8 cellular contexts compared by ENCODE assay signal in the genomic region with DNA sequence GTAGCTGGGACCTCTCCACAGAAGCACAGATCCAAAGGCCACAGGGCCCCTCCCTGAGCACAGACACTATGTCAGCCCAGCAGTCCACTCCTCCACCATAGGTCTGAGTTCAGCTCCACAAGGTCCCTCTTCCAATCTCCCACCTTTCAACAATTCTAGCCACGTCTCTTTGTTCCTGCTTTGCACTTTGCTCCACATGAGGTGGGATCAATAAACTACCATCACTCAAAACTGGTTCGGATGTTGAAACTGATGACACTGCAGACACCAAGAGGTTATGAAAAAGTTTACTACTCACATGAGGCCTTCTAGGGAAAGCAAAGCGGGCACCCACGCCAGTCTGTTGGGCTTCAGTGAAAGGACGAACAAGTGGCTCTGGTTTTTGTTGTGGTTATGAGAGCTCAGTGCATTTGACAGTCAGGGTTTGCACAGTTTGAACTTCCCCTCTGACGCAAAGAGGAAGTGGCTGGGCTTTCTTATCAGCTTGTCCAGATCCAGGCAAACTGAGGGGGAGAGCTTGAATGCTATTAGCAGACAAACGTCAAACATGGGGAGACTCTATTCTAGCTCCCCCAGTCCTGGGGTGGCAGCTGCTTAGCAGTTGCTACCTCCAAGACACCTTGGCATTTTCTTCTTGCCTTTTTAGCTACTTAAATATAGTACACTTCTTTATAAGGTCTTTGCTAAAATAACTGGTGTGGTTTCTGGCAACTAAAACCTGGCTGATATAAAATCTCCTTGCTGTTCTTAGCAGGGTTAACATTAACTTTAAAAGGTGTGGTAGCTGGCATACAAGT. TPM values are rescaled to one million over a fixed set of nuclear protein-coding genes. Genes with fewer than 3 reads are reported as not detected.
A peak's percentile ranks its signal among the peaks of the same experiment; 100 is the strongest.
DNase-seq lines count a peak whose midpoint lies in the region; ATAC-seq and TF ChIP-seq lines count a peak whose summit lies in the region.

No MANE protein-coding gene starts in this region.

- intact Hi-C loops in activated CD4-positive, alpha-beta T cell treated with anti-CD3 and anti-CD28 coated beads for 36 hours (cut with DNase I, micrococcal nuclease) = loop anchor here (1.0 to 2.0 kb wide), 5 partner anchors 29 to 101 kb away; a partner anchor contains a TSS
- intact Hi-C loops in dorsolateral prefrontal cortex (cut with DNase I) = no loop called here
- intact Hi-C loops in naive thymus-derived CD4-positive, alpha-beta T cell (cut with micrococcal nuclease) = loop anchor here (1.0 to 5.0 kb wide), 5 partner anchors 37 to 101 kb away; a partner anchor contains a TSS

- ATAC-seq in HG03460 (IDR thresholded peaks at IDR 0.05; ENCODE audit: unreplicated experiment) = peak; percentile 94
- ATAC-seq in activated CD4-positive, alpha-beta T cell treated with anti-CD3 and anti-CD28 coated beads for 36 hours = peak; percentile 88
- ATAC-seq in naive thymus-derived CD4-positive, alpha-beta T cell = peak; percentile 88

- no CpG with 5 or more reads among the region's 7 CpGs for WGBS in neuronal stem cell (ENCODE audit: extremely low coverage in 2 of 2, insufficient read length in 2 of 2, insufficient replicate concordance in 1 of 2), 2 donors

- no peaks in the 10 kb centered on the region for H3K9me3 ChIP-seq in naive thymus-derived CD4-positive, alpha-beta T cell (ENCODE audit: control insufficient read depth in 2 of 3, low read length in 3 of 3)
- no peaks in the 10 kb centered on the region for H3K9me3 ChIP-seq in neuronal stem cell (replicated peaks in 1 of 2; ENCODE audit: control insufficient read depth in 2 of 2, insufficient read depth in 1 of 2, low read depth in 1 of 2, low read length in 2 of 2)

- H3K4me2 ChIP-seq in neuronal stem cell (ENCODE audit: insufficient read depth, low read length, poor library complexity, severe bottlenecking) = no peak overlapping the region

- no peak overlapping the region for H4K91ac ChIP-seq in neuronal stem cell (ENCODE audit: low read depth, low read length, poor library complexity)

- peak overlapping the region; percentile 58 for H3K4me3 Mint-ChIP-seq in activated CD4-positive, alpha-beta T cell treated with anti-CD3 and anti-CD28 coated beads for 36 hours
- peak overlapping the region; percentile 66 to 85 (median 78) for H3K4me3 Mint-ChIP-seq in naive thymus-derived CD4-positive, alpha-beta T cell
- peak overlapping the region; percentile 66 for H3K4me3 Mint-ChIP-seq in stimulated activated naive CD8-positive, alpha-beta T cell treated with anti-CD3 and anti-CD28 coated beads, Interleukin-15, Interleukin-2, amounts not matched to agents 100 ng/mL and 50 ng/mL, for 24 hours

- H2BK120ac ChIP-seq in neuronal stem cell (ENCODE audit: low read depth, low read length) = no peak overlapping the region

- no peaks in the 10 kb centered on the region for H3K9me3 Mint-ChIP-seq in activated CD4-positive, alpha-beta T cell treated with anti-CD3 and anti-CD28 coated beads for 36 hours (ENCODE audit: low read depth)
- H3K9me3 Mint-ChIP-seq in naive thymus-derived CD4-positive, alpha-beta T cell = peaks cover 0 to under 1% (median 0%) of the 10 kb centered on the region in 11 donors
- H3K9me3 Mint-ChIP-seq in stimulated activated naive CD8-positive, alpha-beta T cell treated with anti-CD3 and anti-CD28 coated beads, Interleukin-15, Interleukin-2, amounts not matched to agents 100 ng/mL and 50 ng/mL, for 24 hours = peaks cover 4% of the 10 kb centered on the region

- no peak overlapping the region for H2BK12ac ChIP-seq in neuronal stem cell (ENCODE audit: low read length)

- no peak overlapping the region for H2AFZ ChIP-seq in neuronal stem cell (ENCODE audit: low read length)

- H3K27me3 ChIP-seq in dorsolateral prefrontal cortex (no peaks in the 10 kb centered on the region), neuronal stem cell (ENCODE audit: control insufficient read depth in 3 of 3, insufficient read depth in 3 of 3, low read depth in 1 of 3, low read length in 3 of 3) (no peaks in the 10 kb centered on the region)
- H3K27me3 ChIP-seq in naive thymus-derived CD4-positive, alpha-beta T cell (ENCODE audit: control insufficient read depth in 2 of 2, insufficient read depth in 2 of 2, low read length in 2 of 2) = no peaks in the 10 kb centered on the region

- H3K27ac Mint-ChIP-seq in activated CD4-positive, alpha-beta T cell treated with anti-CD3 and anti-CD28 coated beads for 36 hours = peak overlapping the region; percentile 97
- H3K27ac Mint-ChIP-seq in naive thymus-derived CD4-positive, alpha-beta T cell = peak overlapping the region; percentile 88 to 97 (median 95)
- peak overlapping the region; percentile 88 for H3K27ac Mint-ChIP-seq in stimulated activated naive CD8-positive, alpha-beta T cell treated with anti-CD3 and anti-CD28 coated beads, Interleukin-15, Interleukin-2, amounts not matched to agents 100 ng/mL and 50 ng/mL, for 24 hours

- no peak overlapping the region for H2AK5ac ChIP-seq in neuronal stem cell (ENCODE audit: low read depth, low read length)

- POLR2A ChIA-PET in activated CD4-positive, alpha-beta T cell treated with anti-CD3 and anti-CD28 coated beads for 36 hours (lab: Charles Lee) = interaction anchor here (0.5 to 1.2 kb wide), 4 partner anchors 15 to 101 kb away, joined by 3 to 6 read pairs (median 3); a partner anchor contains a TSS
- POLR2A ChIA-PET in naive thymus-derived CD4-positive, alpha-beta T cell (lab: Charles Lee) = interaction anchor here (0.6 to 1.4 kb wide), 3 partner anchors 69 to 244 kb away, joined by 3 to 7 read pairs (median 3); a partner anchor contains a TSS

- TF ChIP-seq CTCF in dorsolateral prefrontal cortex (IDR thresholded peaks at IDR 0.05 in 54 of 56, conservative IDR thresholded peaks at IDR 0.05 in 2 of 56; ENCODE audit: low read depth in 1 of 56, partially characterized antibody in 56 of 56) = no peak

- peaks cover 0 to 6% (median 0%) of the 10 kb centered on the region in 3 experiments for H3K36me3 ChIP-seq in naive thymus-derived CD4-positive, alpha-beta T cell (ENCODE audit: control insufficient read depth in 2 of 3, insufficient read depth in 3 of 3, low read length in 3 of 3)
- H3K36me3 ChIP-seq in neuronal stem cell (replicated peaks in 1 of 2; ENCODE audit: control insufficient read depth in 2 of 2, insufficient read depth in 2 of 2, low read length in 2 of 2) = peaks cover 16 to 52% of the 10 kb centered on the region in 2 donors

- peaks cover 25% of the 10 kb centered on the region for H3K36me3 Mint-ChIP-seq in activated CD4-positive, alpha-beta T cell treated with anti-CD3 and anti-CD28 coated beads for 36 hours (ENCODE audit: low read depth)
- H3K36me3 Mint-ChIP-seq in naive thymus-derived CD4-positive, alpha-beta T cell = peaks cover 5 to 43% (median 16%) of the 10 kb centered on the region in 5 donors
- H3K36me3 Mint-ChIP-seq in stimulated activated naive CD8-positive, alpha-beta T cell treated with anti-CD3 and anti-CD28 coated beads, Interleukin-15, Interleukin-2, amounts not matched to agents 100 ng/mL and 50 ng/mL, for 24 hours (ENCODE audit: low read depth) = peaks cover 30% of the 10 kb centered on the region

- CTCF ChIA-PET in activated CD4-positive, alpha-beta T cell treated with anti-CD3 and anti-CD28 coated beads for 36 hours (lab: Charles Lee) = interaction anchor here (0.7 to 1.4 kb wide), 4 partner anchors 12 to 72 kb away, joined by 3 to 4 read pairs (median 3); no protein-coding TSS in a partner anchor
- CTCF ChIA-PET in naive thymus-derived CD4-positive, alpha-beta T cell (lab: Charles Lee) = no interaction called here

- H3K18ac ChIP-seq in neuronal stem cell (ENCODE audit: low read length) = no peak overlapping the region

- H3K4ac ChIP-seq in neuronal stem cell (ENCODE audit: low read length) = no peak overlapping the region

- no peak overlapping the region for H2BK15ac ChIP-seq in neuronal stem cell (ENCODE audit: low read length)

- H3K4me3 ChIP-seq in dorsolateral prefrontal cortex (peak overlapping the region in 17 of 59 donors; percentile 0 to 37 (median 12)), neuronal stem cell (ENCODE audit: low read length in 2 of 2) (no peak overlapping the region)
- peak overlapping the region; percentile 17 for H3K4me3 ChIP-seq in naive thymus-derived CD4-positive, alpha-beta T cell (ENCODE audit: low read length)

- no peak overlapping the region for H4K8ac ChIP-seq in neuronal stem cell (ENCODE audit: low read depth, low read length)

- no peak overlapping the region for H2BK5ac ChIP-seq in neuronal stem cell (ENCODE audit: low read length)

- no peak overlapping the region for H3K14ac ChIP-seq in neuronal stem cell (ENCODE audit: low read length)

- DNase-seq in GM19240 (ENCODE audit: insufficient read length, low spot score) (peak; percentile 84), dorsolateral prefrontal cortex (peak in 3 of 10 donors; percentile 3 to 48 (median 28)), neuronal stem cell (ENCODE audit: low spot score) (no peak), SW480 (ENCODE audit: low spot score) (no peak)
- DNase-seq in activated CD4-positive, alpha-beta T cell treated with anti-CD3 and anti-CD28 coated beads for 36 hours = peak; percentile 86
- DNase-seq in naive thymus-derived CD4-positive, alpha-beta T cell = peak; percentile 14 to 81 (median 69)

- no peaks in the 10 kb centered on the region for H3K79me1 ChIP-seq in neuronal stem cell (ENCODE audit: low read depth, low read length)

- H3K9ac ChIP-seq in neuronal stem cell (ENCODE audit: low read depth, low read length, poor library complexity) = no peak overlapping the region

- no peaks in the 10 kb centered on the region for H3K27me3 Mint-ChIP-seq in activated CD4-positive, alpha-beta T cell treated with anti-CD3 and anti-CD28 coated beads for 36 hours
- H3K27me3 Mint-ChIP-seq in naive thymus-derived CD4-positive, alpha-beta T cell = no peaks in the 10 kb centered on the region
- no peaks in the 10 kb centered on the region for H3K27me3 Mint-ChIP-seq in stimulated activated naive CD8-positive, alpha-beta T cell treated with anti-CD3 and anti-CD28 coated beads, Interleukin-15, Interleukin-2, amounts not matched to agents 100 ng/mL and 50 ng/mL, for 24 hours

- H3K27ac ChIP-seq in dorsolateral prefrontal cortex (peak overlapping the region in 58 of 59 donors; percentile 8 to 91 (median 78)), neuronal stem cell (replicated peaks; ENCODE audit: low read length) (no peak overlapping the region)
- H3K27ac ChIP-seq in naive thymus-derived CD4-positive, alpha-beta T cell (ENCODE audit: low read depth, low read length) = peak overlapping the region; percentile 65

- H3K23ac ChIP-seq in neuronal stem cell (ENCODE audit: low read depth, low read length, poor library complexity) = no peak overlapping the region

- peaks cover 43% of the 10 kb centered on the region for H3K4me1 Mint-ChIP-seq in activated CD4-positive, alpha-beta T cell treated with anti-CD3 and anti-CD28 coated beads for 36 hours
- H3K4me1 Mint-ChIP-seq in naive thymus-derived CD4-positive, alpha-beta T cell = peaks cover 23 to 44% (median 40%) of the 10 kb centered on the region in 7 donors
- peaks cover 42% of the 10 kb centered on the region for H3K4me1 Mint-ChIP-seq in stimulated activated naive CD8-positive, alpha-beta T cell treated with anti-CD3 and anti-CD28 coated beads, Interleukin-15, Interleukin-2, amounts not matched to agents 100 ng/mL and 50 ng/mL, for 24 hours (ENCODE audit: low read depth)

- peaks cover 16 to 24% of the 10 kb centered on the region in 2 donors for H3K4me1 ChIP-seq in naive thymus-derived CD4-positive, alpha-beta T cell (ENCODE audit: control insufficient read depth in 2 of 2, insufficient read depth in 2 of 2, low read length in 2 of 2)
- no peaks in the 10 kb centered on the region for H3K4me1 ChIP-seq in neuronal stem cell (ENCODE audit: control insufficient read depth in 2 of 2, insufficient read depth in 1 of 2, low read depth in 1 of 2, low read length in 2 of 2)

RNA-seq across cellular contexts. Expression of a gene that starts 37.8 kb away (rescaled TPM):
- 10 to 100 TPM; 13.2 to 16.3 TPM for total RNA-seq in activated CD4-positive, alpha-beta T cell treated with anti-CD3 and anti-CD28 coated beads for 36 hours
- total RNA-seq in dorsolateral prefrontal cortex = 10 to 100 TPM; 30.2 to 47.3 (median 38.2) TPM
- total RNA-seq in naive thymus-derived CD4-positive, alpha-beta T cell = 10 to 100 TPM; 16.8 to 37.6 (median 24.4) TPM
- polyA plus RNA-seq in naive thymus-derived CD4-positive, alpha-beta T cell = 1 to 10 TPM; 5.1 to 6.7 TPM
- polyA plus RNA-seq in neuronal stem cell (2013, experiment 1 of 2) = 11.3 TPM
- polyA plus RNA-seq in neuronal stem cell (2013, experiment 2 of 2) = 11.5 TPM

Comparison
In these comparisons a context has a peak if more than half of its experiments do, and no peak if none do; other contexts are left out.
1. DNase-seq: peak in GM19240 (single experiment), activated CD4-positive, alpha-beta T cell treated with anti-CD3 and anti-CD28 coated beads for 36 hours (single experiment) and naive thymus-derived CD4-positive, alpha-beta T cell (9 of 9); none in neuronal stem cell (single experiment) and SW480 (single experiment).
2. intact Hi-C loops: an anchor here in activated CD4-positive, alpha-beta T cell treated with anti-CD3 and anti-CD28 coated beads for 36 hours (1.0 to 2.0 kb wide) and naive thymus-derived CD4-positive, alpha-beta T cell (1.0 to 5.0 kb wide); none called in dorsolateral prefrontal cortex.
3. Peak in every context shown above with its lines, with median percentiles within 50 percentile points of each other: ATAC-seq, H3K27ac Mint-ChIP-seq and H3K4me3 Mint-ChIP-seq.